In the genomic region with DNA sequence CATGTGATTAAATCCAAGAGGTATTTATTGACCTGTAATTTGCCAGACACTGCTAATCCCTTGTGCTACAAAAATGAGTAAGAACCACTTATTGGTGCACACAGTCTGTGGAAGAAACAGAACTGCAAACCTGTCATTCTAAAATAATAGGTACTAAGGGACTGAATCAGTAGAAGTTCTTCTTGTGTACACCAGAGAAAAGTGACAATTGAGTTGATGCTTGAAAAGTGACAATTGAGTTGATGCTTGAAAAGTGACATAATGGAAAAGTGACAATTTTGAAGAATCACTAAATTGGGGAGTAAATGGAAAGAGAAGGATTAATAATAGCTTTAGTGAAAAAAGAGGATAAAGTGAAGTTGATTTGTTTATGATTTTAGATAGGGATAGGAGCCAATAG, we compare ENCODE assay signal across 20 cellular contexts. TPM values are rescaled to one million over a fixed set of nuclear protein-coding genes. Genes with fewer than 3 reads are reported as not detected.
DNase-seq lines count a peak whose midpoint lies in the region; ATAC-seq, FAIRE-seq and TF ChIP-seq lines count a peak whose summit lies in the region.
"Had no signal": no experiment of that assay in that cellular context is flagged by ENCODE, and none has a peak within 500 bp of the region (broad histone marks: within the 10 kb centered on the region; RNA-seq: fewer than 3 reads in every experiment).

No MANE protein-coding gene starts in this region.

- ATAC-seq in activated naive CD4-positive, alpha-beta T cell treated with anti-CD3 and anti-CD28 coated beads, Interleukin-2, amount 50 U/mL, for 72 hours, result no peak
- no peak for ATAC-seq in activated naive CD8-positive, alpha-beta T cell treated with anti-CD3 and anti-CD28 coated beads, Interleukin-2, amount 50 U/mL, for 24 hours
- ATAC-seq in naive thymus-derived CD8-positive, alpha-beta T cell, result no peak
- ATAC-seq in HG02759 (IDR thresholded peaks at IDR 0.05; ENCODE audit: unreplicated experiment) (no peak), left lung (no peak)

- no peak overlapping the region for H3K4me3 ChIP-seq in left lung
- H3K4me3 ChIP-seq: SJCRH30 had no signal

- DNase-seq in activated naive CD4-positive, alpha-beta T cell treated with anti-CD3 and anti-CD28 coated beads, Interleukin-2, amount 50 U/mL, for 72 hours (ENCODE audit: low spot score in 2 of 2), result no peak
- no peak for DNase-seq in GM12891 (ENCODE audit: insufficient read length, low spot score)
- no peak for DNase-seq in activated naive CD8-positive, alpha-beta T cell treated with anti-CD3 and anti-CD28 coated beads, Interleukin-2, amount 50 U/mL, for 24 hours
- no peak for DNase-seq in naive thymus-derived CD8-positive, alpha-beta T cell
- no peak for DNase-seq in left lung
- DNase-seq in SIG-M5 (lab: John Stamatoyannopoulos, UW), result no peak
- DNase-seq: Calu3, DMS53, H9, Karpas-422, MM.1S, NCI-H1105, NCI-H1694, NCI-H446, SJCRH30 had no signal

- H3K9me3 Mint-ChIP-seq in activated naive CD4-positive, alpha-beta T cell treated with anti-CD3 and anti-CD28 coated beads, Interleukin-2, amount 50 U/mL, for 24 hours, result no peaks in the 10 kb centered on the region
- H3K9me3 Mint-ChIP-seq in activated naive CD4-positive, alpha-beta T cell treated with anti-CD3 and anti-CD28 coated beads, Interleukin-2, amount 50 U/mL, for 72 hours, result no peaks in the 10 kb centered on the region
- no peaks in the 10 kb centered on the region for H3K9me3 Mint-ChIP-seq in activated naive CD8-positive, alpha-beta T cell treated with anti-CD3 and anti-CD28 coated beads, Interleukin-2, amount 50 U/mL, for 24 hours
- H3K9me3 Mint-ChIP-seq in naive thymus-derived CD8-positive, alpha-beta T cell, result no peaks in the 10 kb centered on the region
- H3K9me3 Mint-ChIP-seq: H9 had no signal

- TF ChIP-seq POLR2A in GM12891 (IDR thresholded peaks at IDR 0.05; ENCODE audit: low read depth, low read length), result no peak

- intact Hi-C loops in left lung (cut with DNase I), result no loop called here

- H3K27ac Mint-ChIP-seq in activated naive CD4-positive, alpha-beta T cell treated with anti-CD3 and anti-CD28 coated beads, Interleukin-2, amount 50 U/mL, for 24 hours, result peak overlapping the region; percentile 27
- peak overlapping the region in 1 of 2 donors; percentile 2 for H3K27ac Mint-ChIP-seq in activated naive CD4-positive, alpha-beta T cell treated with anti-CD3 and anti-CD28 coated beads, Interleukin-2, amount 50 U/mL, for 72 hours
- H3K27ac Mint-ChIP-seq in activated naive CD8-positive, alpha-beta T cell treated with anti-CD3 and anti-CD28 coated beads, Interleukin-2, amount 50 U/mL, for 24 hours, result peak overlapping the region; percentile 3
- peak overlapping the region in 9 of 10 donors; percentile 0 to 76 (median 50) for H3K27ac Mint-ChIP-seq in naive thymus-derived CD8-positive, alpha-beta T cell
- H3K27ac Mint-ChIP-seq: H9 had no signal

- H3K27me3 ChIP-seq in left lung, result no peaks in the 10 kb centered on the region
- H3K27me3 ChIP-seq: SJCRH30 had no signal

- no peaks in the 10 kb centered on the region for H3K4me1 Mint-ChIP-seq in activated naive CD4-positive, alpha-beta T cell treated with anti-CD3 and anti-CD28 coated beads, Interleukin-2, amount 50 U/mL, for 24 hours
- H3K4me1 Mint-ChIP-seq in activated naive CD8-positive, alpha-beta T cell treated with anti-CD3 and anti-CD28 coated beads, Interleukin-2, amount 50 U/mL, for 24 hours, result no peaks in the 10 kb centered on the region
- peaks cover 0 to 2% (median 0%) of the 10 kb centered on the region in 4 donors for H3K4me1 Mint-ChIP-seq in naive thymus-derived CD8-positive, alpha-beta T cell
- H3K4me1 Mint-ChIP-seq: H9 had no signal

- no peak overlapping the region for H3K27ac ChIP-seq in left lung
- H3K27ac ChIP-seq: C4-2B, RWPE1, SJCRH30 had no signal

- peaks cover 0 to 97% of the 10 kb centered on the region in 2 donors for H3K36me3 ChIP-seq in left lung

- no peaks in the 10 kb centered on the region for H3K27me3 Mint-ChIP-seq in activated naive CD4-positive, alpha-beta T cell treated with anti-CD3 and anti-CD28 coated beads, Interleukin-2, amount 50 U/mL, for 24 hours
- H3K27me3 Mint-ChIP-seq in activated naive CD8-positive, alpha-beta T cell treated with anti-CD3 and anti-CD28 coated beads, Interleukin-2, amount 50 U/mL, for 24 hours, result no peaks in the 10 kb centered on the region
- H3K27me3 Mint-ChIP-seq in naive thymus-derived CD8-positive, alpha-beta T cell, result no peaks in the 10 kb centered on the region

- H3K4me3 Mint-ChIP-seq in activated naive CD4-positive, alpha-beta T cell treated with anti-CD3 and anti-CD28 coated beads, Interleukin-2, amount 50 U/mL, for 24 hours, result no peak overlapping the region
- H3K4me3 Mint-ChIP-seq in activated naive CD8-positive, alpha-beta T cell treated with anti-CD3 and anti-CD28 coated beads, Interleukin-2, amount 50 U/mL, for 24 hours, result no peak overlapping the region
- no peak overlapping the region for H3K4me3 Mint-ChIP-seq in naive thymus-derived CD8-positive, alpha-beta T cell
- H3K4me3 Mint-ChIP-seq: H9 had no signal

- no peak for TF ChIP-seq CTCF in left lung (IDR thresholded peaks at IDR 0.05)

- H3K4me1 ChIP-seq in left lung, result no peaks in the 10 kb centered on the region
- H3K4me1 ChIP-seq: SJCRH30 had no signal

- H3K9me3 ChIP-seq in left lung, result no peaks in the 10 kb centered on the region
- H3K9me3 ChIP-seq: SJCRH30 had no signal

- FAIRE-seq in GM12891 (lab: Jason Lieb, UNC), result peak; percentile 40

- H3K36me3 Mint-ChIP-seq in activated naive CD4-positive, alpha-beta T cell treated with anti-CD3 and anti-CD28 coated beads, Interleukin-2, amount 50 U/mL, for 24 hours, result peaks cover 19% of the 10 kb centered on the region
- H3K36me3 Mint-ChIP-seq in activated naive CD4-positive, alpha-beta T cell treated with anti-CD3 and anti-CD28 coated beads, Interleukin-2, amount 50 U/mL, for 72 hours, result peaks cover 6 to 15% of the 10 kb centered on the region in 2 donors
- H3K36me3 Mint-ChIP-seq in activated naive CD8-positive, alpha-beta T cell treated with anti-CD3 and anti-CD28 coated beads, Interleukin-2, amount 50 U/mL, for 24 hours (ENCODE audit: low read depth), result peaks cover 47% of the 10 kb centered on the region
- peaks cover 14 to 89% (median 44%) of the 10 kb centered on the region in 3 donors for H3K36me3 Mint-ChIP-seq in naive thymus-derived CD8-positive, alpha-beta T cell

- POLR2A ChIA-PET in naive thymus-derived CD8-positive, alpha-beta T cell (lab: Charles Lee), result no interaction called here

TF ChIP-seq in GM12891, 5 proteins besides CTCF, POLR2A, EP300 and RAD21:
- no peak for TF ChIP-seq SPI1 (IDR thresholded peaks at IDR 0.05; ENCODE audit: low read depth, low read length)

RNA-seq across cellular contexts. Expression of a gene that starts 56.4 kb away (rescaled TPM):
- total RNA-seq in activated naive CD4-positive, alpha-beta T cell treated with anti-CD3 and anti-CD28 coated beads, Interleukin-2, amount 50 U/mL, for 72 hours, result not detected
- polyA plus RNA-seq in GM12891 (2012; ENCODE audit: low read depth, missing spikeins), result 0.23 TPM
- total RNA-seq in naive thymus-derived CD8-positive, alpha-beta T cell, result 10 to 100 TPM in 1 of 2 experiments, 1 to 10 TPM in 1; 8.6 to 10.3 TPM
- polyA plus RNA-seq in naive thymus-derived CD8-positive, alpha-beta T cell, result 10 to 100 TPM in 1 of 3 donors, 1 to 10 TPM in 2; 2.3 to 10.8 (median 8.4) TPM
- total RNA-seq in left lung, result 100 to 1,000 TPM; 122 to 156 TPM
- total RNA-seq: HT-29 had no signal

Comparison
In these comparisons a context has a peak if more than half of its experiments do, and no peak if none do; other contexts are left out.
1. RNA of a gene that starts 56.4 kb away (total RNA-seq): 122 to 156 TPM in left lung; 8.6 to 10.3 TPM in naive thymus-derived CD8-positive, alpha-beta T cell and not detected in activated naive CD4-positive, alpha-beta T cell treated with anti-CD3 and anti-CD28 coated beads, Interleukin-2, amount 50 U/mL, for 72 hours; every median in the first group is over 10 times any median in the second.